1 cellular context compared by ENCODE assay signal in genomic region chr1:198662821-198663220, GRCh38.
TF ChIP-seq lines count a peak whose summit lies in the region.

No MANE protein-coding gene starts in this region.

TF ChIP-seq in IMR-90, 13 proteins besides CTCF, POLR2A, EP300 and RAD21:
- TF ChIP-seq FOS (IDR thresholded peaks at IDR 0.05; ENCODE audit: low read depth, low read length) = no peak
- TF ChIP-seq NFE2L2 (IDR thresholded peaks at IDR 0.05; ENCODE audit: low read depth, low read length) = no peak
- no peak for TF ChIP-seq MXI1 (IDR thresholded peaks at IDR 0.05; ENCODE audit: borderline replicate concordance, low read depth, low read length)
- no peak for TF ChIP-seq CHD1 (IDR thresholded peaks at IDR 0.05; ENCODE audit: low read depth, low read length)
- no peak for TF ChIP-seq SMC3 (IDR thresholded peaks at IDR 0.05; ENCODE audit: low read depth, low read length)
- no peak for TF ChIP-seq BHLHE40 (IDR thresholded peaks at IDR 0.05; ENCODE audit: low read depth, low read length)
- TF ChIP-seq USF2 (IDR thresholded peaks at IDR 0.05; ENCODE audit: low read depth, low read length) = no peak
- no peak for TF ChIP-seq RFX5 (IDR thresholded peaks at IDR 0.05; ENCODE audit: low read depth, low read length)
- no peak for TF ChIP-seq MAFK (IDR thresholded peaks at IDR 0.05; ENCODE audit: low read depth, low read length)
- TF ChIP-seq MAZ (IDR thresholded peaks at IDR 0.05; ENCODE audit: borderline replicate concordance, low read depth, low read length) = no peak
- no peak for TF ChIP-seq ELK1 (IDR thresholded peaks at IDR 0.05; ENCODE audit: borderline replicate concordance, low read depth, low read length)
- no peak for TF ChIP-seq RCOR1 (IDR thresholded peaks at IDR 0.05; ENCODE audit: insufficient replicate concordance, low read length)
- no peak for TF ChIP-seq CEBPB (IDR thresholded peaks at IDR 0.05; ENCODE audit: low read depth, low read length)
